19 cellular contexts compared by ENCODE assay signal in the genomic region with DNA sequence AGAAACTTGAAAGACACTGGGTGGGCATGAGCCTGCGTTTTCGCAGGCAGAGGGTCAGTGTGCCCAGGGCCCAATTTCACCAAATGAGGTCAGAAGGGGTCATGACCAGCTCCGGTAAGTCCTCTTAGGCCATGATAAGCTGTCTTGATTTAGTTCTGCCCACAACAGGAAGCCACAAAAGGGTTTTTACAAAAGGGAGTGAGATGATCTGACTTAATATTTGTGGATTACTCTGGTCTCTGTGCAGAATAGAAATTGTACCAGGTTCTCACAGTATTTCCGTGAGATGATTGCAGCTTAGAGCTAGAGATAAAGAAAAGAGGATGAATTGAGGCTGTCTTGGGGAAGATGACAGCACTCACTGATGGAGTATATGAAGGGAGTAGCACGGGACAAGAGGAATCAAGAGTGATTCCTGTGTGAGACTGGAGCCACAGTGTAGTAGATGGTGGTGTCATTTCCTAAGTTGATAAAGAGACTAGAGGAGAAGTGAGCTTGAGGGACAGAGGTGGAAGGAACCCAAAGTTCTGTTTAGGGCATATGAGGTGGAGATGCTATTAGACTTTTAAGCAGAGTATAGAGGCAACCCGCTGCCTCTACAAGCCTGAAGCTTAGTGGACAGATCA.
"Had no signal": no experiment of that assay in that cellular context is flagged by ENCODE, and none has a peak within 500 bp of the region (broad histone marks: within the 10 kb centered on the region; RNA-seq: fewer than 3 reads in every experiment).

No MANE protein-coding gene starts in this region.

- H3K4me1 Mint-ChIP-seq: neural crest cell had no signal

- FAIRE-seq: bronchial epithelial cell, colon, frontal cortex, keratinocyte, urothelium cell line had no signal

- ATAC-seq: heart left ventricle, left ventricle myocardium superior had no signal

- H3K9me3 Mint-ChIP-seq: neural crest cell had no signal

- H3K27ac ChIP-seq: ascending aorta, stomach had no signal

- H3K9me3 ChIP-seq: ascending aorta, heart left ventricle, sigmoid colon, stomach had no signal

- H3K4me3 Mint-ChIP-seq: activated naive CD8-positive, alpha-beta T cell; neural crest cell had no signal

- H3K36me3 ChIP-seq: ascending aorta, heart left ventricle, sigmoid colon, stomach had no signal

- H3K4me1 ChIP-seq: stomach had no signal

- DNase-seq: activated CD4-positive, alpha-beta T cell treated with anti-CD3 and anti-CD28 coated beads for 1 hour; activated CD8-positive, alpha-beta memory T cell treated with anti-CD3 and anti-CD28 coated beads for 24 hours; activated effector memory CD4-positive, alpha-beta T cell treated with Interleukin-2 at 50 U/mL for 16 hours; activated T-cell treated with anti-CD3 and anti-CD28 coated beads, Interleukin-2, amount 50 U/mL, for 1 hour; heart left ventricle; left ventricle myocardium superior; mesendoderm; sigmoid colon; stimulated activated CD4-positive, alpha-beta T cell treated with anti-CD3 and anti-CD28 coated beads, Interleukin-2, amount 100 ng/mL, for 48 hours; stomach; SW 1271 had no signal

- H3K4me3 ChIP-seq: ascending aorta, heart left ventricle, sigmoid colon, stomach had no signal

- H3K27me3 ChIP-seq: ascending aorta, sigmoid colon, stomach had no signal

- H3K27ac Mint-ChIP-seq: activated naive CD8-positive, alpha-beta T cell had no signal

- H3K27me3 Mint-ChIP-seq: activated naive CD8-positive, alpha-beta T cell had no signal
